1 cellular context compared by ENCODE assay signal in genomic region chr7:100544386-100544785, GRCh38.
TF ChIP-seq lines count a peak whose summit lies in the region.

No MANE protein-coding gene starts in this region.

TF ChIP-seq in GM12878, 131 proteins besides CTCF, POLR2A, EP300 and RAD21:
- TF ChIP-seq, protein P1, sequence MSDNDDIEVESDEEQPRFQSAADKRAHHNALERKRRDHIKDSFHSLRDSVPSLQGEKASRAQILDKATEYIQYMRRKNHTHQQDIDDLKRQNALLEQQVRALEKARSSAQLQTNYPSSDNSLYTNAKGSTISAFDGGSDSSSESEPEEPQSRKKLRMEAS (IDR thresholded peaks at IDR 0.05; ENCODE audit: low read depth, low read length) = no peak
- TF ChIP-seq NR2F1 (conservative IDR thresholded peaks at IDR 0.05) (peak; percentile 83), TCF7 (IDR thresholded peaks at IDR 0.05; ENCODE audit: borderline replicate concordance) (peak; percentile 44; the same call in 1 of the 2 replicates)
